In the genomic region with DNA sequence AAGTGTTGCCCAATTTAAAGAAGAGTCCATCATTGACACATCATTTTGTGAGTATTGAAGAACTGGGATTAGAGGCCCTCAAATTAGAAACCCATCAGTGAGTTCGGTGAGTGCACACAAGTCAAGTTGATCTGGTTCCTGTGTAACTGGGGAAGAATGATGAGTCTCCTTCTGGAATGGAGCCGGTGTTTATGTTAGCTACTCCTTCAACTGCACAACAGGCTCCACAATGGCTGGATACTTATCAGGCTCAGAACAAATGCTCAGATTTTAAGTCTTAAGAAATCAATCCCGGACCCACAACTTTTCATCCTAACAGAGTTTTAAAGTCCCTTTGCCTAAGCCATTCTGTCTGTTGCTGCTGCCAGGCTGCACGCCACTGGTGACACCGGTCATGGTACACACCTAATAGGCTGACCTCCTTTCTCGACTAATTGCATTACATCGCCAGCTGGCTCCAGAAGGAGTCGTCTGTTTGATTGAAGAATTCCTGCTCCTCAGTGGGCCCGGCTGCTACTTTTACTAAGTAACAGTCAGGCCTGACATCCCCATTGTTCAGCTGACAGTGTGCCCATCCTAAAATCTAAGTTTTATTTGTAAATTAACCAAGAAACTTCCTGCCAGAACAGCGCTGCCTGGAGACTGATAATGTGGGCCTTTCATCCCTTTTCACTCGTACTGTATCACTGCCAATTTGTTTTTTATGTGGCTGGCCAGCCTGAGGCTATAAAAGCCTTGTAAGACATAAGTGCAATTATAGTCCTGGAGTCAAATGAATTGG, we compare ENCODE assay signal across 11 cellular contexts.
DNase-seq lines count a peak whose midpoint lies in the region; ATAC-seq and TF ChIP-seq lines count a peak whose summit lies in the region.
"Had no signal": no experiment of that assay in that cellular context is flagged by ENCODE, and none has a peak within 500 bp of the region (broad histone marks: within the 10 kb centered on the region; RNA-seq: fewer than 3 reads in every experiment).

No MANE protein-coding gene starts in this region.

- peak; percentile 48 for DNase-seq in activated CD4-positive, alpha-beta T cell treated with anti-CD3 and anti-CD28 coated beads, Interleukin-2, amount 10 ng/mL, durations not matched to agents 24 days and 14 days
- no peak for DNase-seq in activated CD4-positive, alpha-beta T cell treated with anti-CD3 and anti-CD28 coated beads, Interleukin-2, amount 50 U/mL, for 1 hour
- peak; percentile 25 for DNase-seq in PC-3
- DNase-seq in foreskin melanocyte: peak; percentile 98
- peak; percentile 75 for DNase-seq in superior temporal gyrus (ENCODE audit: extremely low spot score)
- no peak for DNase-seq in spleen
- no peak for DNase-seq in mammary epithelial cell
- DNase-seq: NCI-H2029; SHP77; stimulated activated CD4-positive, alpha-beta T cell treated with anti-CD3 and anti-CD28 coated beads, Interleukin-4, amount 100 ng/mL, for 24 hours had no signal

- H3K79me2 ChIP-seq in PC-3 (ENCODE audit: low read length) (no peaks in the 10 kb centered on the region), mammary epithelial cell (ENCODE audit: insufficient read depth, low read length) (no peaks in the 10 kb centered on the region)

- H3K27ac ChIP-seq in PC-3 (ENCODE audit: low read length) (no peak overlapping the region), spleen (no peak overlapping the region), mammary epithelial cell (ENCODE audit: insufficient read depth, low read depth, low read length) (no peak overlapping the region)

- H3K27me3 ChIP-seq in PC-3 (ENCODE audit: low read length): no peaks in the 10 kb centered on the region
- peaks cover 0 to 4% (median 0%) of the 10 kb centered on the region in 7 donors for H3K27me3 ChIP-seq in spleen (replicated peaks in 1 of 7)
- no peaks in the 10 kb centered on the region for H3K27me3 ChIP-seq in mammary epithelial cell (ENCODE audit: insufficient read depth, low read length)

- H3K9me3 ChIP-seq in PC-3 (ENCODE audit: low read length) (no peaks in the 10 kb centered on the region), spleen (no peaks in the 10 kb centered on the region), mammary epithelial cell (replicated peaks; ENCODE audit: insufficient read depth, low read length) (no peaks in the 10 kb centered on the region)

- no peak for TF ChIP-seq POLR2A in spleen (IDR thresholded peaks at IDR 0.05)

- H3K27ac Mint-ChIP-seq in activated CD4-positive, alpha-beta T cell treated with anti-CD3 and anti-CD28 coated beads, Interleukin-2, amount 10 ng/mL, durations not matched to agents 24 days and 14 days: peak overlapping the region; percentile 94

- POLR2A ChIA-PET in PC-3 (lab: Charles Lee; ENCODE audit: unreplicated experiment): no interaction called here

- H3K4me1 ChIP-seq in PC-3 (ENCODE audit: insufficient read depth, low read length): peaks cover 5% of the 10 kb centered on the region; the same call in 1 of the 2 replicates
- H3K4me1 ChIP-seq in spleen: no peaks in the 10 kb centered on the region
- H3K4me1 ChIP-seq in mammary epithelial cell (ENCODE audit: insufficient read depth, low read length): no peaks in the 10 kb centered on the region

- H3K4me3 ChIP-seq in PC-3 (ENCODE audit: low read length) (no peak overlapping the region), spleen (no peak overlapping the region), mammary epithelial cell (replicated peaks in 1 of 3; ENCODE audit: insufficient read depth in 1 of 3, low read depth in 2 of 3, low read length in 3 of 3) (no peak overlapping the region)

- dilution Hi-C loops in mammary epithelial cell (cut with HindIII; ENCODE audit: low sequenced_read_pairs): no loop called here

- intact Hi-C loops in activated CD4-positive, alpha-beta T cell treated with anti-CD3 and anti-CD28 coated beads, Interleukin-2, amount 10 ng/mL, durations not matched to agents 24 days and 14 days (cut with micrococcal nuclease): loop anchor here (5.0 kb wide), 2 partner anchors 214 to 1059 kb away; partner anchors contain the start of gene RALGAPA2
- intact Hi-C loops in PC-3 (cut with micrococcal nuclease): no loop called here
- intact Hi-C loops in spleen (cut with DNase I; ENCODE audit: low total_unique reads): no loop called here
- intact Hi-C loops in mammary epithelial cell (cut with micrococcal nuclease): no loop called here

- H3K4me1 Mint-ChIP-seq in activated CD4-positive, alpha-beta T cell treated with anti-CD3 and anti-CD28 coated beads, Interleukin-2, amount 10 ng/mL, durations not matched to agents 24 days and 14 days: peaks cover 53% of the 10 kb centered on the region

- H4K20me1 ChIP-seq in PC-3 (ENCODE audit: low read length) (no peaks in the 10 kb centered on the region), mammary epithelial cell (ENCODE audit: insufficient read depth, low read length) (no peaks in the 10 kb centered on the region)

- H3K9me2 ChIP-seq in PC-3 (replicated peaks; ENCODE audit: low read length): no peaks in the 10 kb centered on the region

- CTCF ChIA-PET in PC-3 (lab: Charles Lee): no interaction called here
- CTCF ChIA-PET in mammary epithelial cell (lab: Charles Lee; ENCODE audit: low non-redundant PET): no interaction called here

- H2AFZ ChIP-seq in PC-3 (ENCODE audit: low read length) (no peak overlapping the region), mammary epithelial cell (ENCODE audit: low read depth, low read length) (no peak overlapping the region)

- H3K36me3 ChIP-seq in PC-3 (ENCODE audit: low read depth, low read length) (no peaks in the 10 kb centered on the region), spleen (peaks cover 0 to 100% (median 47%) of the 10 kb centered on the region in 6 donors), mammary epithelial cell (ENCODE audit: insufficient read depth, low read length) (no peaks in the 10 kb centered on the region)

- in situ Hi-C loops in mammary epithelial cell (cut with MboI; ENCODE audit: low sequenced_read_pairs in 2 of 2): no loop called here

- H3K36me3 Mint-ChIP-seq in activated CD4-positive, alpha-beta T cell treated with anti-CD3 and anti-CD28 coated beads, Interleukin-2, amount 10 ng/mL, durations not matched to agents 24 days and 14 days (ENCODE audit: low read depth): peaks cover 53% of the 10 kb centered on the region

- WGBS in spleen, 5 donors: 73 to 85% (median 77%) methylated on average over 11 of the region's 11 CpGs
- 55% methylated on average over 11 of the region's 11 CpGs for WGBS in mammary epithelial cell (ENCODE audit: low coverage, missing lambda C conversion rate)

- no peak overlapping the region for H3K4me3 Mint-ChIP-seq in activated CD4-positive, alpha-beta T cell treated with anti-CD3 and anti-CD28 coated beads, Interleukin-2, amount 10 ng/mL, durations not matched to agents 24 days and 14 days

- H3K9me3 Mint-ChIP-seq in activated CD4-positive, alpha-beta T cell treated with anti-CD3 and anti-CD28 coated beads, Interleukin-2, amount 10 ng/mL, durations not matched to agents 24 days and 14 days: peaks cover 7% of the 10 kb centered on the region

- TF ChIP-seq CTCF in PC-3 (conservative IDR thresholded peaks at IDR 0.05; ENCODE audit: low read depth, low read length) (no peak), spleen (IDR thresholded peaks at IDR 0.05 in 8 of 11, conservative IDR thresholded peaks at IDR 0.05 in 3 of 11) (no peak), mammary epithelial cell (conservative IDR thresholded peaks at IDR 0.05 in 1 of 2, IDR thresholded peaks at IDR 0.05 in 1 of 2; ENCODE audit: extremely low read depth in 1 of 2, insufficient read depth in 1 of 2, low read depth in 1 of 2, low read length in 2 of 2) (no peak)

- no peak overlapping the region for H3K9ac ChIP-seq in PC-3 (ENCODE audit: low read length)
- no peak overlapping the region for H3K9ac ChIP-seq in mammary epithelial cell (ENCODE audit: insufficient read depth, low read length)

- H3K27me3 Mint-ChIP-seq in activated CD4-positive, alpha-beta T cell treated with anti-CD3 and anti-CD28 coated beads, Interleukin-2, amount 10 ng/mL, durations not matched to agents 24 days and 14 days: no peaks in the 10 kb centered on the region

- peak; percentile 78 for ATAC-seq in PC-3
- no peak for ATAC-seq in GM21526 (IDR thresholded peaks at IDR 0.05; ENCODE audit: low FRiP score, unreplicated experiment)

- no peak overlapping the region for H3K4me2 ChIP-seq in PC-3 (ENCODE audit: low read length)
- H3K4me2 ChIP-seq in mammary epithelial cell (ENCODE audit: insufficient read depth, low read depth, low read length): no peak overlapping the region

- no TSS peak for BruUV-seq in PC-3 (replicated peaks; lab: Mats Ljungman, UMichigan)
- no TSS peak for BruUV-seq in mammary epithelial cell (replicated peaks; lab: Mats Ljungman, UMichigan)

- no peaks in the 10 kb centered on the region for H3F3A ChIP-seq in PC-3 (ENCODE audit: low read length, unreplicated experiment)

Comparison
In these comparisons a context has a peak if more than half of its experiments do, and no peak if none do; other contexts are left out.
1. DNase-seq: peak in activated CD4-positive, alpha-beta T cell treated with anti-CD3 and anti-CD28 coated beads, Interleukin-2, amount 10 ng/mL, durations not matched to agents 24 days and 14 days (single experiment), PC-3 (single experiment), foreskin melanocyte (single experiment) and superior temporal gyrus (single experiment); none in activated CD4-positive, alpha-beta T cell treated with anti-CD3 and anti-CD28 coated beads, Interleukin-2, amount 50 U/mL, for 1 hour (single experiment), spleen (single experiment) and mammary epithelial cell (single experiment).